Comparison of ENCODE assay signal across 21 cellular contexts in genomic region chr4:54840430-54840829, GRCh38.
"Had no signal": no experiment of that assay in that cellular context is flagged by ENCODE, and none has a peak within 500 bp of the region (broad histone marks: within the 10 kb centered on the region; RNA-seq: fewer than 3 reads in every experiment).

No MANE protein-coding gene starts in this region.

- H3K4me1 ChIP-seq: foreskin keratinocyte, lower lobe of right lung, pancreas, right lobe of liver, suprapubic skin, transverse colon had no signal

- H3K4me3 ChIP-seq: esophagus squamous epithelium, lower lobe of right lung, pancreas, right lobe of liver, suprapubic skin, transverse colon, uterus had no signal

- H3K9me3 ChIP-seq: esophagus squamous epithelium, lower lobe of right lung, neutrophil, pancreas, right lobe of liver, suprapubic skin, transverse colon, uterus had no signal

- DNase-seq: activated CD4-positive, alpha-beta T cell treated with anti-CD3 and anti-CD28 coated beads, Interleukin-2, amount 50 U/mL, for 1 hour; activated CD4-positive, CD25-positive, alpha-beta regulatory T cell treated with anti-CD3 and anti-CD28 coated beads, Interleukin-2, amount 50 U/mL, for 72 hours; activated CD8-positive, alpha-beta memory T cell treated with anti-CD3 and anti-CD28 coated beads, Interleukin-2, amount 50 U/mL, for 4 hours; activated naive CD4-positive, alpha-beta T cell treated with anti-CD3 and anti-CD28 coated beads, Interleukin-2, amount 50 U/mL, for 16 hours; activated T-cell treated with anti-CD3 and anti-CD28 coated beads, Interleukin-2, amount 50 U/mL, for 4 hours; aorta; cortex of kidney; esophagus squamous epithelium; foreskin keratinocyte; islet precursor cell; lower lobe of right lung; naive thymus-derived CD8-positive, alpha-beta T cell; pancreas; right lobe of liver; stimulated activated CD4-positive, alpha-beta T cell treated with anti-CD3 and anti-CD28 coated beads, Interleukin-15, amount 100 ng/mL, for 24 hours; stimulated activated CD4-positive, alpha-beta T cell treated with anti-CD3 and anti-CD28 coated beads, Interleukin-2, amount 100 ng/mL, for 48 hours; stimulated activated naive CD8-positive, alpha-beta T cell treated with anti-CD3 and anti-CD28 coated beads, Interleukin-15, amount 100 ng/mL, for 72 hours; uterus had no signal

- H3K27ac ChIP-seq: esophagus squamous epithelium, foreskin keratinocyte, lower lobe of right lung, neutrophil, pancreas, right lobe of liver, suprapubic skin, transverse colon had no signal

- ATAC-seq: activated T-cell treated with anti-CD3 and anti-CD28 coated beads, Interleukin-2, amount 50 U/mL, for 4 hours; foreskin keratinocyte; naive thymus-derived CD8-positive, alpha-beta T cell; pancreas; stimulated activated naive CD8-positive, alpha-beta T cell treated with anti-CD3 and anti-CD28 coated beads, Interleukin-15, amount 100 ng/mL, for 72 hours had no signal

- H3K36me3 ChIP-seq: esophagus squamous epithelium, lower lobe of right lung, neutrophil, pancreas, right lobe of liver, suprapubic skin, transverse colon, uterus had no signal

- H3K27me3 ChIP-seq: foreskin keratinocyte, neutrophil, pancreas, right lobe of liver, suprapubic skin, transverse colon, uterus had no signal
